Comparison of ENCODE assay signal across 1 cellular context in the genomic region with DNA sequence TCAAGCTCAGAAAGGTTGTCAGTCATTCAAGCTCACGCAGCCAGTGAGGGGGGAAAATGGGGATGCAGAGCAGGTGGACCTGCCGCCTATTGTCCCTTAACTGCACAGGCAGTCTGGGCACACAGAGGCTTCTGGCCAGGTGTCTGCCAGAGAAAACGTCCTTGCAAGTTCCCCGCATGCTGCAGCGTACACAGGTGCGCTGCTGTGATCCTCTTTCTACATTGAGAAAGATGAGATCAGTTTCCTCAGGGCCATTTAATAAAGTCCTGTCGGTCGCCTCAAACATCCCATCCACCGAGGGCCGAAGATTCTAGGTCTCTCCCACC.
TF ChIP-seq lines count a peak whose summit lies in the region.

No MANE protein-coding gene starts in this region.

TF ChIP-seq in K562, 482 proteins besides CTCF, POLR2A, EP300 and RAD21 (continued from another document):
- peak; percentile 13; the same call in 1 of the 2 replicates for TF ChIP-seq RREB1 (CRISPR knock-in tag; IDR thresholded peaks at IDR 0.05)
- TF ChIP-seq RBM34 (IDR thresholded peaks at IDR 0.05; ENCODE audit: borderline replicate concordance, insufficient read depth, low read length) = no peak
- peak; percentile 64; the same call in 1 of the 2 replicates for TF ChIP-seq E2F4 (CRISPR knock-in tag; IDR thresholded peaks at IDR 0.05; ENCODE audit: low read depth)
- no peak for TF ChIP-seq NR4A1 (CRISPR knock-in tag; IDR thresholded peaks at IDR 0.05)
- 0 out of 2 replicates have a peak, but pooled peaks have one; percentile 61 for TF ChIP-seq NR4A1 (tag; IDR thresholded peaks at IDR 0.05)
- 0 out of 2 replicates have a peak, but pooled peaks have one; percentile 31 for TF ChIP-seq CREB5 (CRISPR knock-in tag; IDR thresholded peaks at IDR 0.05)
- no peak for TF ChIP-seq FOXJ3 (CRISPR knock-in tag; IDR thresholded peaks at IDR 0.05)
- TF ChIP-seq, protein P1, sequence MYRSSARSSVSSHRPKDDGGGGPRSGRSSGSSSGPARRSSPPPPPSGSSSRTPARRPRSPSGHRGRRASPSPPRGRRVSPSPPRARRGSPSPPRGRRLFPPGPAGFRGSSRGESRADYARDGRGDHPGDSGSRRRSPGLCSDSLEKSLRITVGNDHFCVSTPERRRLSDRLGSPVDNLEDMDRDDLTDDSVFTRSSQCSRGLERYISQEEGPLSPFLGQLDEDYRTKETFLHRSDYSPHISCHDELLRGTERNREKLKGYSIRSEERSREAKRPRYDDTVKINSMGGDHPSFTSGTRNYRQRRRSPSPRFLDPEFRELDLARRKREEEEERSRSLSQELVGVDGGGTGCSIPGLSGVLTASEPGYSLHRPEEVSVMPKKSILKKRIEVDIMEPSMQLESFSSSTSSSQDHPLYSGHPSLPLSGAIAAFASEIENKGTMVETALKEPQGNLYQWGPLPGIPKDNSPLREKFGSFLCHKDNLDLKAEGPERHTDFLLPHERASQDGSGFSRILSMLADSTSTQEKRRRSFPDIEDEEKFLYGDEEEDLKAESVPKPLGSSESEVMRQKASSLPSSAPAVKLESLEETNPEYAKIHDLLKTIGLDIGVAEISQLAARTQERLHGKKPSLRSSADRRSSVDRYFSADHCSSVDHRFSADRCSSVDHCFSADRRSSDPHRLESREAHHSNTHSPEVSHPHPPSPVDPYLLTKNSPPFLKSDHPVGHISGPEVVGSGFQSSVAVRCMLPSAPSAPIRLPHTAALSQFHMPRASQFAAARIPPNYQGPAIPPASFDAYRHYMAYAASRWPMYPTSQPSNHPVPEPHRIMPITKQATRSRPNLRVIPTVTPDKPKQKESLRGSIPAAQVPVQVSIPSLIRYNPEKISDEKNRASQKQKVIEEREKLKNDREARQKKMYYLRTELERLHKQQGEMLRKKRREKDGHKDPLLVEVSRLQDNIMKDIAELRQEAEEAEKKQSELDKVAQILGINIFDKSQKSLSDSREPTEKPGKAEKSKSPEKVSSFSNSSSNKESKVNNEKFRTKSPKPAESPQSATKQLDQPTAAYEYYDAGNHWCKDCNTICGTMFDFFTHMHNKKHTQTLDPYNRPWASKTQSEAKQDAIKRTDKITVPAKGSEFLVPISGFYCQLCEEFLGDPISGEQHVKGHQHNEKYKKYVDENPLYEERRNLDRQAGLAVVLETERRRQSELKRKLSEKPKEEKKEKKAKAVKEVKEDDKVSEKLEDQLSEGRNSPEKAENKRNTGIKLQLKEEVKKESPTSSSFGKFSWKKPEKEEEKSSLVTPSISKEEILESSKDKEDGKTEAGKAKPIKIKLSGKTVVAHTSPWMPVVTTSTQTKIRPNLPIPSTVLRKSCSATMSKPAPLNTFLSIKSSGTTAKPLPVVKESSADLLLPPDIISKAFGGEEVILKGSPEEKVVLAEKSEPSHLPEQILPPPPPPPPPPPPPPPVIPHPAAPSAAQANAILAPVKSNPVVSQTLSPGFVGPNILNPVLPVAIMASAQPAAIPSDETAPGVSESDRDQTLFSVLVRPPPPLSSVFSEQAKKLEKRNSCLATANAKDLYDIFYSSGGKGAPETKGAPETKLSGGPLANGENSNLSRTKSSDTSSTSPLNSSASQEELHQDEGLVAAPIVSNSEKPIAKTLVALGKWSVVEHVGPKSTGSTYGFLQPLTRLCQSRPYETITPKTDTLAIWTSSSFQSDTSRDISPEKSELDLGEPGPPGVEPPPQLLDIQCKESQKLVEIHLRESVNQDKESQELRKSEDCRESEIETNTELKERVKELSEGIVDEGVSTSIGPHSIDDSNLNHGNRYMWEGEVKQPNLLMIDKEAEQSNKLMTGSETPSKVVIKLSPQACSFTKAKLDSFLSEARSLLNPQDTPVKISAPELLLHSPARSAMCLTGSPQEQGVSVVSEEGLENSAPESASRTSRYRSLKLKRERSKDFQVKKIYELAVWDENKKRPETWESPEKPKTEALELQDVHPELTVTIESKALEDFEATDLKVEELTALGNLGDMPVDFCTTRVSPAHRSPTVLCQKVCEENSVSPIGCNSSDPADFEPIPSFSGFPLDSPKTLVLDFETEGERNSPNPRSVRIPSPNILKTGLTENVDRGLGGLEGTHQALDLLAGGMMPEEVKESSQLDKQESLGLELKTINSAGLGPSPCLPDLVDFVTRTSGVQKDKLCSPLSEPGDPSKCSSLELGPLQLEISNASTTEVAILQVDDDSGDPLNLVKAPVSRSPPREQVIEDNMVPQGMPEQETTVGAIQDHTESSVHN (IDR thresholded peaks at IDR 0.05; ENCODE audit: borderline replicate concordance in 1 of 2, low read depth in 1 of 2) = no peak
- TF ChIP-seq SOX6 (IDR thresholded peaks at IDR 0.05) = peak; percentile 35; the same call in 1 of the 2 replicates
- peak; percentile 41; the same call in 1 of the 2 replicates for TF ChIP-seq DNMT1 (IDR thresholded peaks at IDR 0.05)
TF ChIP-seq in K562: peak in this region for 14.
